8 cellular contexts compared by ENCODE assay signal in genomic region chr11:58525037-58525614, GRCh38. TPM values are rescaled to one million over a fixed set of nuclear protein-coding genes. Genes with fewer than 3 reads are reported as not detected.
A peak's percentile ranks its signal among the peaks of the same experiment; 100 is the strongest.
DNase-seq lines count a peak whose midpoint lies in the region; ATAC-seq and TF ChIP-seq lines count a peak whose summit lies in the region.

No MANE protein-coding gene starts in this region.

- peaks cover 12% of the 10 kb centered on the region for H3K36me3 Mint-ChIP-seq in memory B cell

- ATAC-seq in HG03060 (IDR thresholded peaks at IDR 0.05; ENCODE audit: low read depth, unreplicated experiment) (peak; percentile 76), memory B cell (ENCODE audit: low read depth) (peak; percentile 89)

- no peak overlapping the region for H3K4me3 ChIP-seq in SK-N-SH (ENCODE audit: low read depth in 2 of 2, low read length in 1 of 2)

- H3K9me2 ChIP-seq in SK-N-SH, result no peaks in the 10 kb centered on the region

- H3K27ac Mint-ChIP-seq in memory B cell, result peak overlapping the region; percentile 96

- no peak for TF ChIP-seq RAD21 in SK-N-SH (IDR thresholded peaks at IDR 0.05; ENCODE audit: low read length)

- H3K9me3 ChIP-seq in SK-N-SH, result no peaks in the 10 kb centered on the region

- peak overlapping the region; percentile 52 for H3K4me3 Mint-ChIP-seq in memory B cell

- H2AFZ ChIP-seq in SK-N-SH (ENCODE audit: low read depth), result no peak overlapping the region

- H3K79me2 ChIP-seq in SK-N-SH (ENCODE audit: insufficient read depth), result no peaks in the 10 kb centered on the region

- H3K4me1 ChIP-seq in SK-N-SH (ENCODE audit: control insufficient read depth in 1 of 2, insufficient read depth in 2 of 2, low read depth in 1 of 2, low read length in 1 of 2), result no peaks in the 10 kb centered on the region

- H3K4me1 Mint-ChIP-seq in memory B cell, result peaks cover 21% of the 10 kb centered on the region

- POLR2A ChIA-PET in SK-N-SH (lab: Yijun Ruan, JAX), result no interaction called here

- H4K20me1 ChIP-seq in SK-N-SH (ENCODE audit: insufficient read depth), result no peaks in the 10 kb centered on the region

- peaks cover 0 to 2% of the 10 kb centered on the region in 2 experiments for H3K36me3 ChIP-seq in SK-N-SH (replicated peaks in 1 of 2; ENCODE audit: control insufficient read depth in 1 of 2, insufficient read depth in 2 of 2, low read length in 1 of 2)

- H3K9me3 Mint-ChIP-seq in memory B cell, result no peaks in the 10 kb centered on the region

- DNase-seq in stimulated activated naive CD4-positive, alpha-beta T cell (lab: John Stamatoyannopoulos, UW), result peak in 5 of 6 experiments; percentile 7 to 86 (median 78)
- DNase-seq in stimulated activated naive CD4-positive, alpha-beta T cell treated with Interleukin-2 at 50 U/mL for 16 hours (lab: John Stamatoyannopoulos, UW), result no peak
- DNase-seq in SKM-1 (lab: John Stamatoyannopoulos, UW; ENCODE audit: unreplicated experiment), result peak; percentile 57
- DNase-seq in memory B cell (ENCODE audit: low spot score in 2 of 2), result peak; percentile 30 to 60
- DNase-seq in activated effector memory CD4-positive, alpha-beta T cell treated with Interleukin-2 at 50 U/mL for 16 hours, result no peak
- no peak for DNase-seq in SK-N-SH
- DNase-seq in DMS153 (lab: John Stamatoyannopoulos, UW), result no peak

- CTCF ChIA-PET in SK-N-SH (lab: Yijun Ruan, JAX), result interaction anchor here (0.7 to 2.4 kb wide), 23 partner anchors 8 to 1098 kb away, joined by 3 to 27 read pairs (median 4); no protein-coding TSS in a partner anchor

- no peak overlapping the region for H3K27ac ChIP-seq in SK-N-SH (ENCODE audit: low read depth in 2 of 2, low read length in 1 of 2)

- H3K27me3 Mint-ChIP-seq in memory B cell, result no peaks in the 10 kb centered on the region

- peaks cover 9% of the 10 kb centered on the region for H3F3A ChIP-seq in SK-N-SH (replicated peaks; ENCODE audit: insufficient read depth)

- no peak overlapping the region for H3K9ac ChIP-seq in SK-N-SH

- 70% methylated on average over 6 of the region's 6 CpGs for WGBS in SK-N-SH (ENCODE audit: low lambda C conversion rate)

- no peak overlapping the region for H3K4me2 ChIP-seq in SK-N-SH

- no peak for TF ChIP-seq EP300 in SK-N-SH (IDR thresholded peaks at IDR 0.05; ENCODE audit: borderline replicate concordance in 1 of 2, low read depth in 1 of 2, low read length in 1 of 2)

- no peak for TF ChIP-seq CTCF in SK-N-SH (IDR thresholded peaks at IDR 0.05)

- no peaks in the 10 kb centered on the region; the same call in 1 of the 2 replicates for H3K27me3 ChIP-seq in SK-N-SH (ENCODE audit: insufficient read depth)

TF ChIP-seq in SK-N-SH, 30 proteins besides CTCF, POLR2A, EP300 and RAD21:
- TF ChIP-seq, protein P1, sequence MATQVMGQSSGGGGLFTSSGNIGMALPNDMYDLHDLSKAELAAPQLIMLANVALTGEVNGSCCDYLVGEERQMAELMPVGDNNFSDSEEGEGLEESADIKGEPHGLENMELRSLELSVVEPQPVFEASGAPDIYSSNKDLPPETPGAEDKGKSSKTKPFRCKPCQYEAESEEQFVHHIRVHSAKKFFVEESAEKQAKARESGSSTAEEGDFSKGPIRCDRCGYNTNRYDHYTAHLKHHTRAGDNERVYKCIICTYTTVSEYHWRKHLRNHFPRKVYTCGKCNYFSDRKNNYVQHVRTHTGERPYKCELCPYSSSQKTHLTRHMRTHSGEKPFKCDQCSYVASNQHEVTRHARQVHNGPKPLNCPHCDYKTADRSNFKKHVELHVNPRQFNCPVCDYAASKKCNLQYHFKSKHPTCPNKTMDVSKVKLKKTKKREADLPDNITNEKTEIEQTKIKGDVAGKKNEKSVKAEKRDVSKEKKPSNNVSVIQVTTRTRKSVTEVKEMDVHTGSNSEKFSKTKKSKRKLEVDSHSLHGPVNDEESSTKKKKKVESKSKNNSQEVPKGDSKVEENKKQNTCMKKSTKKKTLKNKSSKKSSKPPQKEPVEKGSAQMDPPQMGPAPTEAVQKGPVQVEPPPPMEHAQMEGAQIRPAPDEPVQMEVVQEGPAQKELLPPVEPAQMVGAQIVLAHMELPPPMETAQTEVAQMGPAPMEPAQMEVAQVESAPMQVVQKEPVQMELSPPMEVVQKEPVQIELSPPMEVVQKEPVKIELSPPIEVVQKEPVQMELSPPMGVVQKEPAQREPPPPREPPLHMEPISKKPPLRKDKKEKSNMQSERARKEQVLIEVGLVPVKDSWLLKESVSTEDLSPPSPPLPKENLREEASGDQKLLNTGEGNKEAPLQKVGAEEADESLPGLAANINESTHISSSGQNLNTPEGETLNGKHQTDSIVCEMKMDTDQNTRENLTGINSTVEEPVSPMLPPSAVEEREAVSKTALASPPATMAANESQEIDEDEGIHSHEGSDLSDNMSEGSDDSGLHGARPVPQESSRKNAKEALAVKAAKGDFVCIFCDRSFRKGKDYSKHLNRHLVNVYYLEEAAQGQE (IDR thresholded peaks at IDR 0.05; ENCODE audit: low read depth, low read length), result no peak
- TF ChIP-seq CHD2 (IDR thresholded peaks at IDR 0.05; ENCODE audit: low read length, partially characterized antibody) (no peak), NFIC (IDR thresholded peaks at IDR 0.05; ENCODE audit: borderline replicate concordance) (no peak)

RNA-seq across cellular contexts. Expression of gene OR5B21, which starts 17.2 kb away (rescaled TPM):
- not detected in 2 replicates for polyA plus RNA-seq in SK-N-SH (2012; rRNA removed)
- not detected in 2 replicates for polyA plus RNA-seq in SK-N-SH (2012; cell fraction: cytosol; rRNA removed)
- polyA plus RNA-seq in SK-N-SH (2012; cell fraction: nucleus; rRNA removed), result not detected in 2 replicates

RNA-seq across cellular contexts. Expression of gene LPXN, which starts 50.5 kb away (rescaled TPM):
- 4.4 and 6.6 TPM in 2 replicates for polyA plus RNA-seq in SK-N-SH (2012; rRNA removed)
- 4.4 and 4.6 TPM in 2 replicates for polyA plus RNA-seq in SK-N-SH (2012; cell fraction: cytosol; rRNA removed)
- 10.1 and 14.1 TPM in 2 replicates for polyA plus RNA-seq in SK-N-SH (2012; cell fraction: nucleus; rRNA removed)

RNA-seq across cellular contexts. Expression of gene ZFP91, which starts 53.7 kb away (rescaled TPM):
- polyA plus RNA-seq in SK-N-SH (2012; rRNA removed), result 12.2 and 15.7 TPM in 2 replicates
- polyA plus RNA-seq in SK-N-SH (2012; cell fraction: cytosol; rRNA removed), result 17.3 and 21.2 TPM in 2 replicates
- polyA plus RNA-seq in SK-N-SH (2012; cell fraction: nucleus; rRNA removed), result 9.7 and 15.8 TPM in 2 replicates

Comparison
In these comparisons a context has a peak if more than half of its experiments do, and no peak if none do; other contexts are left out.
1. DNase-seq: peak in stimulated activated naive CD4-positive, alpha-beta T cell (5 of 6), SKM-1 (single experiment) and memory B cell (2 of 2); none in stimulated activated naive CD4-positive, alpha-beta T cell treated with Interleukin-2 at 50 U/mL for 16 hours (single experiment), activated effector memory CD4-positive, alpha-beta T cell treated with Interleukin-2 at 50 U/mL for 16 hours (single experiment), SK-N-SH (single experiment) and DMS153 (single experiment).